In the genomic region with DNA sequence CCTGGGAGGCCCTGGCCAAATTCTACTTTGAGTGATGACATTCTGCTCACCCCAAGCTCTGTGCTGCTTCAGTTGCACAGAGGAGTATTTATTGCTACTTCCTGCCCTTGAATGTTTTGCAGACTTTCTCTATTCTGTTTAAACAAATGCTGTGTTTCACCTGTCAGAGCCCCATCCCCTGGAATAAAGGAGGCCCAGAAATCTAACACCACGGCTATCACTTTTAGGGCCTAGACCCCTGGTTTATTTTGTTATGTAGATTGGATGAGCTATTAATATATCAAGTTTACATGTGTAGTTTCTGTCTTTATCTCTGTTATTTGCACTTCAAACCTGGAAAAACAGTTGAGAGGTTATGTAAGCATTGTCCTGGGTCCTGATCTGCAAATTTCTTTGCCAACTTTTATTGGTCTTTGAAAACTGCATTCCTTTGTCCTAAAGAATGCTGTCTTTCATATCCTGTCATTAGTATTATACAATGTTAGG, we compare ENCODE assay signal across 16 cellular contexts.
A peak's percentile ranks its signal among the peaks of the same experiment; 100 is the strongest.
DNase-seq lines count a peak whose midpoint lies in the region; ATAC-seq and TF ChIP-seq lines count a peak whose summit lies in the region.
"Had no signal": no experiment of that assay in that cellular context is flagged by ENCODE, and none has a peak within 500 bp of the region (broad histone marks: within the 10 kb centered on the region; RNA-seq: fewer than 3 reads in every experiment).

No MANE protein-coding gene starts in this region.

- H3K27ac ChIP-seq in cingulate gyrus (ENCODE audit: low read depth, low read length) (peak overlapping the region; percentile 35), Peyer's patch (no peak overlapping the region), prostate gland (no peak overlapping the region)

- TF ChIP-seq POLR2A in Peyer's patch (IDR thresholded peaks at IDR 0.05) (no peak), prostate gland (IDR thresholded peaks at IDR 0.05) (no peak)

- H3K27ac Mint-ChIP-seq in neural crest cell (ENCODE audit: unreplicated experiment), result peak overlapping the region; percentile 63

- H3K27me3 ChIP-seq in Peyer's patch, result no peaks in the 10 kb centered on the region
- no peaks in the 10 kb centered on the region for H3K27me3 ChIP-seq in prostate gland (replicated peaks; ENCODE audit: insufficient read depth)

- H3K36me3 ChIP-seq in Peyer's patch, result no peaks in the 10 kb centered on the region
- H3K36me3 ChIP-seq in prostate gland, result no peaks in the 10 kb centered on the region

- no peaks in the 10 kb centered on the region for H3K9me3 ChIP-seq in Peyer's patch
- H3K9me3 ChIP-seq in prostate gland, result no peaks in the 10 kb centered on the region

- H3K4me1 ChIP-seq in Peyer's patch (peaks cover 0 to 12% (median 0%) of the 10 kb centered on the region in 4 donors), prostate gland (replicated peaks) (peaks cover 3% of the 10 kb centered on the region)

- intact Hi-C loops in prostate gland (cut with DNase I), result no loop called here
- intact Hi-C loops in left colon (cut with DNase I, micrococcal nuclease), result no loop called here

- 9% methylated on average over 1 of the region's 1 CpG for WGBS in prostate gland

- peak; percentile 55 for ATAC-seq in GM19025 (IDR thresholded peaks at IDR 0.05; ENCODE audit: low read depth, unreplicated experiment)
- ATAC-seq in HG03039 (IDR thresholded peaks at IDR 0.05; ENCODE audit: unreplicated experiment), result no peak
- ATAC-seq in left colon, result no peak

- H3K4me3 ChIP-seq in Peyer's patch (no peak overlapping the region), prostate gland (no peak overlapping the region)

- no peaks in the 10 kb centered on the region for H3K9me3 Mint-ChIP-seq in neural crest cell

- H3K4me1 Mint-ChIP-seq in neural crest cell, result peaks cover 69% of the 10 kb centered on the region

- no peaks in the 10 kb centered on the region for H3K27me3 Mint-ChIP-seq in neural crest cell (ENCODE audit: low read depth)

- DNase-seq in NCI-H1048 (lab: John Stamatoyannopoulos, UW), result peak; percentile 60
- no peak for DNase-seq in neural crest cell (ENCODE audit: low read depth, low spot score)
- no peak for DNase-seq in Peyer's patch
- DNase-seq in prostate gland (ENCODE audit: low spot score), result no peak
- no peak for DNase-seq in left colon
- DNase-seq: activated naive CD4-positive, alpha-beta T cell; COR-L47; effector CD8-positive, alpha-beta T cell; hippocampal formation; NCI-H187 treated with DMSO at 0.1 percent for 48 hours; retina; SIG-M5; T-helper 9 cell had no signal

- TF ChIP-seq CTCF in neural crest cell (conservative IDR thresholded peaks at IDR 0.05) (no peak), Peyer's patch (IDR thresholded peaks at IDR 0.05) (no peak), prostate gland (IDR thresholded peaks at IDR 0.05) (no peak)

- peak overlapping the region; percentile 17 for H3K4me3 Mint-ChIP-seq in neural crest cell

- no peaks in the 10 kb centered on the region for H3K36me3 Mint-ChIP-seq in neural crest cell (ENCODE audit: low read depth)
